8 cellular contexts compared by ENCODE assay signal in the genomic region with DNA sequence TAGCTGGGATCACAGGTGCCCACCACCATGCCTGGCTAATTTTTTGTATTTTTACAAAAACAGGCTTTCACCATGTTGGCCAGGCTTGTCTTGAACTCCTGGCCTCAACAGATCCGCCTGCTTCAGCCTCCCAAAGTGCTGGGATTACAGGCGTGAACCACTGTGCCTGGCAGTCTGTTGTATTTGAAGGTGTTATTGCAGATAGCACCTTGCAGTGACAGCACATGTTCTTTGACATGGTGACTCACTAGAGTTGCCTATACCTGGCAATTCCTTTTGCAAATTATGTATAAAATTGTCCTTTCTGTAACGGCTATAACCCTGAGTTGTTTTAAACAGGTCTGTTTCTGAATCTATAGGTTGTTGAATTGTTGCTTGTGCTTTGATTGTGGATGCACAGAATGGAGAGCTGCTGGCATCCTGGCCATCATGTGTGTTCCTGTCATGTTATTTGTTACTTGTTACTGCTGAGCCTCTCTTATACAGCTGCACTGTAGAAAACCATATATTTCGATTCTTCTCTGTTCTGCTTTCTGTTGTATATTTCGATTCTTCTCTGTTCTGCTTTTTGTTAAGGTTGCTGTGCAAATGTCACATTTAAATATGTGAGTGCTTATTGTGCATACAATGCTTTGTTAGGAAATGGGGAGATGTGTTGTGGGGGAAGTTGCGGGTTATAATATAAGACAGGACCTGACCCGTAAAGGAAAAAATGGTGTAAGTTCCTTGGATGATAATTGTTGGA. TPM values are rescaled to one million over a fixed set of nuclear protein-coding genes. Genes with fewer than 3 reads are reported as not detected.
DNase-seq lines count a peak whose midpoint lies in the region; ATAC-seq, FAIRE-seq and TF ChIP-seq lines count a peak whose summit lies in the region.

No MANE protein-coding gene starts in this region.

- no peak for DNase-seq in GM18507 (ENCODE audit: extremely low spot score, insufficient read length, low read depth)
- DNase-seq in NB4 (ENCODE audit: low read depth): peak; percentile 37
- peak in 1 of 2 donors; percentile 1 for DNase-seq in foreskin keratinocyte
- DNase-seq in kidney tubule cell (ENCODE audit: low spot score): no peak
- DNase-seq in G401 (ENCODE audit: low spot score): no peak
- no peak for DNase-seq in activated CD4-positive, alpha-beta T cell treated with anti-CD3 and anti-CD28 coated beads for 48 hours
- no peak for DNase-seq in NCI-H345 treated with DMSO at 0.1 percent for 48 hours (lab: John Stamatoyannopoulos, UW; ENCODE audit: unreplicated experiment)

- ATAC-seq in GM21737 (IDR thresholded peaks at IDR 0.05; ENCODE audit: unreplicated experiment) (peak; percentile 78), foreskin keratinocyte (no peak)

- peaks cover 36% of the 10 kb centered on the region for H3K4me1 ChIP-seq in foreskin keratinocyte

- TF ChIP-seq POLR2A in NB4 (IDR thresholded peaks at IDR 0.05; ENCODE audit: extremely low read depth, insufficient read length): no peak

- no peaks in the 10 kb centered on the region for H3K27me3 ChIP-seq in foreskin keratinocyte

- peak overlapping the region; percentile 34 for H3K4me3 ChIP-seq in NB4 (ENCODE audit: low read depth, low read length)

- in situ Hi-C loops in G401 (cut with HindIII; ENCODE audit: low sequenced_read_pairs): no loop called here

- TF ChIP-seq CTCF in NB4 (IDR thresholded peaks at IDR 0.05; ENCODE audit: low read depth, low read length) (no peak), foreskin keratinocyte (conservative IDR thresholded peaks at IDR 0.05) (no peak)

- peak overlapping the region; percentile 63 for H3K27ac ChIP-seq in foreskin keratinocyte

- FAIRE-seq in GM18507 (lab: Jason Lieb, UNC): peak; percentile 64

RNA-seq across cellular contexts. Expression of gene OGT, which starts 8.1 kb away (rescaled TPM):
- 42.1 and 46.8 TPM in 2 replicates for total RNA-seq in foreskin keratinocyte
- polyA plus RNA-seq in foreskin keratinocyte: 9.8 and 10.3 TPM in 2 replicates
- 38.2 and 52.8 TPM in 2 replicates for total RNA-seq in G401 (2014; rRNA removed; shearing (Covaris generic))

RNA-seq across cellular contexts. Expression of gene GCNA, which starts 37.3 kb away (rescaled TPM):
- total RNA-seq in foreskin keratinocyte: 0.39 and 0.41 TPM in 2 replicates
- 0.26 and 0.34 TPM in 2 replicates for polyA plus RNA-seq in foreskin keratinocyte
- total RNA-seq in G401 (2014; rRNA removed; shearing (Covaris generic)): 1.0 and 3.2 TPM in 2 replicates
